14 cellular contexts compared by ENCODE assay signal in genomic region chr11:70510571-70510970, GRCh38.
A peak's percentile ranks its signal among the peaks of the same experiment; 100 is the strongest.
DNase-seq lines count a peak whose midpoint lies in the region; ATAC-seq and TF ChIP-seq lines count a peak whose summit lies in the region.
"Had no signal": no experiment of that assay in that cellular context is flagged by ENCODE, and none has a peak within 500 bp of the region (broad histone marks: within the 10 kb centered on the region; RNA-seq: fewer than 3 reads in every experiment).

No MANE protein-coding gene starts in this region.

- intact Hi-C loops in left ventricle myocardium inferior (cut with micrococcal nuclease) = no loop called here
- intact Hi-C loops in heart right ventricle (cut with DNase I) = no loop called here
- intact Hi-C loops in left colon (cut with DNase I, micrococcal nuclease) = no loop called here
- intact Hi-C loops in upper lobe of right lung (cut with DNase I) = no loop called here
- intact Hi-C loops in posterior vena cava (cut with DNase I) = no loop called here

- H3K36me3 ChIP-seq in left ventricle myocardium inferior (no peaks in the 10 kb centered on the region), heart right ventricle (no peaks in the 10 kb centered on the region), RWPE2 (ENCODE audit: low read depth) (no peaks in the 10 kb centered on the region), upper lobe of right lung (no peaks in the 10 kb centered on the region)
- H3K36me3 ChIP-seq: BLaER1 treated with 17β-estradiol and CSF1 and Interleukin-3, amounts not matched to agents 10 nM and 100 nM had no signal

- 87 to 91% methylated on average over 6 of the region's 6 CpGs for WGBS in heart right ventricle, 2 donors

- H3K27ac ChIP-seq in left ventricle myocardium inferior (replicated peaks) = no peak overlapping the region
- H3K27ac ChIP-seq in heart right ventricle = no peak overlapping the region
- no peak overlapping the region for H3K27ac ChIP-seq in RWPE2 (ENCODE audit: poor library complexity, severe bottlenecking)
- no peak overlapping the region for H3K27ac ChIP-seq in upper lobe of right lung
- H3K27ac ChIP-seq: BLaER1 treated with 17β-estradiol and CSF1 and Interleukin-3, amounts not matched to agents 10 nM and 100 nM; HL-60 had no signal

- H3K9me3 ChIP-seq in left ventricle myocardium inferior (replicated peaks) (peaks cover 39% of the 10 kb centered on the region), heart right ventricle (peaks cover 0 to 34% (median 19%) of the 10 kb centered on the region in 11 donors), RWPE2 (ENCODE audit: severe bottlenecking) (peaks cover 6% of the 10 kb centered on the region), upper lobe of right lung (peaks cover 9% of the 10 kb centered on the region)

- DNase-seq in left ventricle myocardium inferior (peak; percentile 5), heart right ventricle (no peak), RWPE2 (ENCODE audit: low spot score) (peak; percentile 16), left colon (no peak), upper lobe of right lung (no peak), posterior vena cava (ENCODE audit: low spot score) (no peak), hypothalamus (lab: John Stamatoyannopoulos, UW) (no peak)
- DNase-seq: 8988T; AML-193; CD4-positive, CD25-positive, alpha-beta regulatory T cell; HCEC 1CT; HFFc6 had no signal

- TF ChIP-seq CTCF in left ventricle myocardium inferior (IDR thresholded peaks at IDR 0.05; ENCODE audit: borderline replicate concordance) (no peak), heart right ventricle (IDR thresholded peaks at IDR 0.05) (no peak), RWPE2 (IDR thresholded peaks at IDR 0.05; ENCODE audit: poor library complexity, severe bottlenecking) (no peak), upper lobe of right lung (IDR thresholded peaks at IDR 0.05) (no peak)

- ATAC-seq in heart right ventricle (no peak), RWPE2 (ENCODE audit: low read depth) (no peak), left colon (peak; percentile 49), upper lobe of right lung (peak; percentile 7)

- H3K4me1 ChIP-seq in left ventricle myocardium inferior (no peaks in the 10 kb centered on the region), heart right ventricle (no peaks in the 10 kb centered on the region), RWPE2 (ENCODE audit: insufficient read depth, poor library complexity, severe bottlenecking) (no peaks in the 10 kb centered on the region), upper lobe of right lung (no peaks in the 10 kb centered on the region)

- no peak overlapping the region for H3K4me3 ChIP-seq in left ventricle myocardium inferior
- no peak overlapping the region for H3K4me3 ChIP-seq in heart right ventricle
- H3K4me3 ChIP-seq in RWPE2 (ENCODE audit: severe bottlenecking) = no peak overlapping the region
- no peak overlapping the region for H3K4me3 ChIP-seq in upper lobe of right lung
- H3K4me3 ChIP-seq: BLaER1 treated with 17β-estradiol and CSF1 and Interleukin-3, amounts not matched to agents 10 nM and 100 nM had no signal

- H3K27me3 ChIP-seq in left ventricle myocardium inferior (ENCODE audit: low read depth) (peaks cover 42% of the 10 kb centered on the region), heart right ventricle (peaks cover 0 to 12% (median 0%) of the 10 kb centered on the region in 7 donors), RWPE2 (ENCODE audit: insufficient read depth, poor library complexity, severe bottlenecking) (no peaks in the 10 kb centered on the region), upper lobe of right lung (no peaks in the 10 kb centered on the region)
- H3K27me3 ChIP-seq: BLaER1 treated with 17β-estradiol and CSF1 and Interleukin-3, amounts not matched to agents 10 nM and 100 nM had no signal

Comparison
In these comparisons a context has a peak if more than half of its experiments do, and no peak if none do; other contexts are left out.
1. DNase-seq: peak in left ventricle myocardium inferior (single experiment) and RWPE2 (single experiment); none in heart right ventricle (0 of 2), left colon (0 of 2), upper lobe of right lung (single experiment), posterior vena cava (single experiment) and hypothalamus (0 of 51).
2. ATAC-seq: peak in left colon (single experiment) and upper lobe of right lung (single experiment); none in heart right ventricle (0 of 8) and RWPE2 (single experiment).